8 cellular contexts compared by ENCODE assay signal in the genomic region with DNA sequence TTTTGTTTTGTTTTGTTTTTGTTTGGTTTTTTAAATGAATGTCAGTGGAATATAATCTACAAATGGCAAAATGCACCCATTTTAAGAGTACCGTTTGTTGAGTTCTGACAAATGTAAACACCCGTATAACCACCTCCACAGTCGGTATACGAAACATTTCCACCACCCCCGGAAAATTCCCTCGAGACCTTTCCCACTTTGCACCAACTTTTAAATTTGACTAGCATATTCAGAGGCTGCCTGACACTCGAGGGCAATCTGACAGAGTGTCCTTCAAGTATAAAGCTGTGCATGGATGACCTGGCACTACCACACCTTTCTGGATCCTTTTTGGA. TPM values are rescaled to one million over a fixed set of nuclear protein-coding genes. Genes with fewer than 3 reads are reported as not detected.
A peak's percentile ranks its signal among the peaks of the same experiment; 100 is the strongest.
DNase-seq lines count a peak whose midpoint lies in the region; ATAC-seq and TF ChIP-seq lines count a peak whose summit lies in the region.

No MANE protein-coding gene starts in this region.

- CTCF ChIA-PET in activated CD4-positive, alpha-beta memory T cell treated with anti-CD3 and anti-CD28 coated beads, Interleukin-2, amount 10 ng/mL, durations not matched to agents 7 days and 5 days (lab: Charles Lee), result interaction anchor here (0.6 to 7.9 kb wide), 15 partner anchors 9 to 186 kb away, joined by 3 to 247 read pairs (median 6); no protein-coding TSS in a partner anchor

- H3K4me3 ChIP-seq in iPS-15b (ENCODE audit: low read depth, low read length), result peak overlapping the region; percentile 82
- H3K4me3 ChIP-seq in BE2C (ENCODE audit: low read depth, low read length), result no peak overlapping the region

- H3K9me3 ChIP-seq in iPS-15b (ENCODE audit: control insufficient read depth, insufficient read depth, low read length) (no peaks in the 10 kb centered on the region), BE2C (no peaks in the 10 kb centered on the region)

- H3K9me3 Mint-ChIP-seq in T-helper 1 cell treated with Interleukin-12 subunit alpha and Interleukin-12 subunit beta and Interleukin-4 antibody, amounts not matched to agents 30 μg/mL and 1 μg/mL, for 36 hours, result no peaks in the 10 kb centered on the region
- H3K9me3 Mint-ChIP-seq in activated CD4-positive, alpha-beta memory T cell treated with anti-CD3 and anti-CD28 coated beads, Interleukin-2, amount 10 ng/mL, durations not matched to agents 7 days and 5 days, result no peaks in the 10 kb centered on the region
- H3K9me3 Mint-ChIP-seq in stimulated activated naive B cell treated with anti-CD40 and anti-IgM and Interleukin-4, amounts not matched to agents 10 μg/mL and 1 μg/mL and 100 μg/mL, for 72 hours, result no peaks in the 10 kb centered on the region

- no peak overlapping the region for H3K9ac ChIP-seq in iPS-15b (ENCODE audit: low read depth, low read length)

- H3K4me1 ChIP-seq in iPS-15b (ENCODE audit: control insufficient read depth, insufficient read depth, low read length), result peaks cover 6% of the 10 kb centered on the region
- no peaks in the 10 kb centered on the region; the same call in none of the 2 replicates for H3K4me1 ChIP-seq in BE2C

- no peaks in the 10 kb centered on the region for H3K27me3 Mint-ChIP-seq in T-helper 1 cell treated with Interleukin-12 subunit alpha and Interleukin-12 subunit beta and Interleukin-4 antibody, amounts not matched to agents 30 μg/mL and 1 μg/mL, for 36 hours (ENCODE audit: low read depth)
- no peaks in the 10 kb centered on the region for H3K27me3 Mint-ChIP-seq in activated CD4-positive, alpha-beta memory T cell treated with anti-CD3 and anti-CD28 coated beads, Interleukin-2, amount 10 ng/mL, durations not matched to agents 7 days and 5 days
- no peaks in the 10 kb centered on the region for H3K27me3 Mint-ChIP-seq in stimulated activated naive B cell treated with anti-CD40 and anti-IgM and Interleukin-4, amounts not matched to agents 10 μg/mL and 1 μg/mL and 100 μg/mL, for 72 hours

- peaks cover 11% of the 10 kb centered on the region for H3K36me3 Mint-ChIP-seq in T-helper 1 cell treated with Interleukin-12 subunit alpha and Interleukin-12 subunit beta and Interleukin-4 antibody, amounts not matched to agents 30 μg/mL and 1 μg/mL, for 36 hours (ENCODE audit: low read depth)
- H3K36me3 Mint-ChIP-seq in activated CD4-positive, alpha-beta memory T cell treated with anti-CD3 and anti-CD28 coated beads, Interleukin-2, amount 10 ng/mL, durations not matched to agents 7 days and 5 days (ENCODE audit: low read depth), result peaks cover 11% of the 10 kb centered on the region
- H3K36me3 Mint-ChIP-seq in stimulated activated naive B cell treated with anti-CD40 and anti-IgM and Interleukin-4, amounts not matched to agents 10 μg/mL and 1 μg/mL and 100 μg/mL, for 72 hours, result no peaks in the 10 kb centered on the region

- H3K4me3 Mint-ChIP-seq in T-helper 1 cell treated with Interleukin-12 subunit alpha and Interleukin-12 subunit beta and Interleukin-4 antibody, amounts not matched to agents 30 μg/mL and 1 μg/mL, for 36 hours, result peak overlapping the region; percentile 79
- peak overlapping the region; percentile 69 for H3K4me3 Mint-ChIP-seq in activated CD4-positive, alpha-beta memory T cell treated with anti-CD3 and anti-CD28 coated beads, Interleukin-2, amount 10 ng/mL, durations not matched to agents 7 days and 5 days
- peak overlapping the region; percentile 85 to 90 for H3K4me3 Mint-ChIP-seq in stimulated activated naive B cell treated with anti-CD40 and anti-IgM and Interleukin-4, amounts not matched to agents 10 μg/mL and 1 μg/mL and 100 μg/mL, for 72 hours

- H3K27me3 ChIP-seq in iPS-15b (ENCODE audit: control insufficient read depth, insufficient read depth, low read length) (peaks cover 8% of the 10 kb centered on the region), BE2C (no peaks in the 10 kb centered on the region)

- H3K27ac Mint-ChIP-seq in T-helper 1 cell treated with Interleukin-12 subunit alpha and Interleukin-12 subunit beta and Interleukin-4 antibody, amounts not matched to agents 30 μg/mL and 1 μg/mL, for 36 hours, result peak overlapping the region; percentile 63
- peak overlapping the region; percentile 37 for H3K27ac Mint-ChIP-seq in activated CD4-positive, alpha-beta memory T cell treated with anti-CD3 and anti-CD28 coated beads, Interleukin-2, amount 10 ng/mL, durations not matched to agents 7 days and 5 days
- H3K27ac Mint-ChIP-seq in stimulated activated naive B cell treated with anti-CD40 and anti-IgM and Interleukin-4, amounts not matched to agents 10 μg/mL and 1 μg/mL and 100 μg/mL, for 72 hours, result no peak overlapping the region

- no peak for TF ChIP-seq CTCF in BE2C (IDR thresholded peaks at IDR 0.05; ENCODE audit: low read depth, low read length)

- DNase-seq in T-helper 1 cell (no peak), BE2C (no peak), NCI-H2196 (lab: John Stamatoyannopoulos, UW; ENCODE audit: unreplicated experiment) (no peak)
- no peak for DNase-seq in activated CD4-positive, alpha-beta memory T cell treated with anti-CD3 and anti-CD28 coated beads, Interleukin-2, amount 10 ng/mL, durations not matched to agents 7 days and 5 days
- DNase-seq in stimulated activated naive B cell treated with anti-CD40 and anti-IgM and Interleukin-4, amounts not matched to agents 10 μg/mL and 1 μg/mL and 100 μg/mL, for 72 hours, result no peak

- H3K4me1 Mint-ChIP-seq in T-helper 1 cell treated with Interleukin-12 subunit alpha and Interleukin-12 subunit beta and Interleukin-4 antibody, amounts not matched to agents 30 μg/mL and 1 μg/mL, for 36 hours (ENCODE audit: low read depth), result peaks cover 26% of the 10 kb centered on the region
- peaks cover 42% of the 10 kb centered on the region for H3K4me1 Mint-ChIP-seq in activated CD4-positive, alpha-beta memory T cell treated with anti-CD3 and anti-CD28 coated beads, Interleukin-2, amount 10 ng/mL, durations not matched to agents 7 days and 5 days
- peaks cover 19 to 25% of the 10 kb centered on the region in 2 donors for H3K4me1 Mint-ChIP-seq in stimulated activated naive B cell treated with anti-CD40 and anti-IgM and Interleukin-4, amounts not matched to agents 10 μg/mL and 1 μg/mL and 100 μg/mL, for 72 hours

- ATAC-seq in stimulated activated naive B cell treated with anti-CD40 and anti-IgM and Interleukin-4, amounts not matched to agents 10 μg/mL and 1 μg/mL and 100 μg/mL, for 72 hours (replicated peaks), result no peak
- ATAC-seq in HG02970 (IDR thresholded peaks at IDR 0.05; ENCODE audit: low FRiP score, unreplicated experiment), result no peak

- no peaks in the 10 kb centered on the region for H3K36me3 ChIP-seq in iPS-15b (ENCODE audit: control insufficient read depth, insufficient read depth, low read length)
- H3K36me3 ChIP-seq in BE2C, result no peaks in the 10 kb centered on the region

- POLR2A ChIA-PET in activated CD4-positive, alpha-beta memory T cell treated with anti-CD3 and anti-CD28 coated beads, Interleukin-2, amount 10 ng/mL, durations not matched to agents 7 days and 5 days (lab: Charles Lee), result interaction anchor here (2.0 to 9.7 kb wide), 12 partner anchors 10 to 186 kb away, joined by 5 to 168 read pairs (median 42); partner anchors contain the start of gene TASOR

RNA-seq across cellular contexts. Expression of gene ARHGEF3, which starts 0.6 kb away (rescaled TPM):
- 10 to 100 TPM; 71.3 TPM for total RNA-seq in activated CD4-positive, alpha-beta memory T cell treated with anti-CD3 and anti-CD28 coated beads, Interleukin-2, amount 10 ng/mL, durations not matched to agents 7 days and 5 days
- 4.6 TPM for polyA plus RNA-seq in BE2C (2012; ENCODE audit: insufficient read depth, insufficient read length, low read depth)
